Comparison of ENCODE assay signal across 23 cellular contexts in genomic region chr9:130947618-130948140, GRCh38. TPM values are rescaled to one million over a fixed set of nuclear protein-coding genes. Genes with fewer than 3 reads are reported as not detected.
"Had no signal": no experiment of that assay in that cellular context is flagged by ENCODE, and none has a peak within 500 bp of the region (broad histone marks: within the 10 kb centered on the region; RNA-seq: fewer than 3 reads in every experiment).

No MANE protein-coding gene starts in this region.

- H3K27ac Mint-ChIP-seq: activated CD4-positive, alpha-beta T cell treated with anti-CD3 and anti-CD28 coated beads, Interleukin-2, amount 10 ng/mL, durations not matched to agents 7 days and 5 days; activated naive CD4-positive, alpha-beta T cell treated with anti-CD3 and anti-CD28 coated beads, Interleukin-2, amount 10 ng/mL, durations not matched to agents 7 days and 5 days; activated naive CD8-positive, alpha-beta T cell treated with anti-CD3 and anti-CD28 coated beads for 36 hours; activated T-helper 17 cell treated with anti-CD3 and anti-CD28 coated beads, Interleukin-2, amount 50 U/mL, for 72 hours had no signal

- H3K4me3 ChIP-seq: SJCRH30 had no signal

- H3K36me3 Mint-ChIP-seq: activated naive CD4-positive, alpha-beta T cell treated with anti-CD3 and anti-CD28 coated beads, Interleukin-2, amount 10 ng/mL, durations not matched to agents 7 days and 5 days; activated naive CD8-positive, alpha-beta T cell treated with anti-CD3 and anti-CD28 coated beads for 36 hours had no signal

- ATAC-seq: activated T-helper 17 cell treated with anti-CD3 and anti-CD28 coated beads, Interleukin-2, amount 50 U/mL, for 72 hours had no signal

- H3K9me3 Mint-ChIP-seq: activated CD4-positive, alpha-beta memory T cell treated with anti-CD3 and anti-CD28 coated beads, Interleukin-2, amount 10 ng/mL, durations not matched to agents 7 days and 5 days; activated T-helper 17 cell treated with anti-CD3 and anti-CD28 coated beads, Interleukin-2, amount 50 U/mL, for 72 hours had no signal

- H3K27me3 ChIP-seq: SJCRH30 had no signal

- H3K4me1 Mint-ChIP-seq: activated CD4-positive, alpha-beta T cell treated with anti-CD3 and anti-CD28 coated beads, Interleukin-2, amount 10 ng/mL, durations not matched to agents 7 days and 5 days; activated naive CD8-positive, alpha-beta T cell treated with anti-CD3 and anti-CD28 coated beads for 36 hours; activated T-helper 17 cell treated with anti-CD3 and anti-CD28 coated beads, Interleukin-2, amount 50 U/mL, for 72 hours had no signal

- H3K9me3 ChIP-seq: SK-N-SH had no signal

- H3K36me3 ChIP-seq: brain microvascular endothelial cell, SJCRH30 had no signal

- H3K27ac ChIP-seq: brain microvascular endothelial cell, SJCRH30, VCaP had no signal

- DNase-seq: activated CD4-positive, alpha-beta memory T cell treated with anti-CD3 and anti-CD28 coated beads, Interleukin-2, amount 10 ng/mL, durations not matched to agents 7 days and 5 days; activated CD4-positive, alpha-beta T cell treated with anti-CD3 and anti-CD28 coated beads, Interleukin-2, amount 10 ng/mL, durations not matched to agents 7 days and 5 days; activated CD4-positive, CD25-positive, alpha-beta regulatory T cell; activated gamma-delta T cell treated with Interleukin-2 at 50 U/mL for 16 hours; activated naive CD4-positive, alpha-beta T cell treated with anti-CD3 and anti-CD28 coated beads, Interleukin-2, amount 10 ng/mL, durations not matched to agents 7 days and 5 days; activated naive CD8-positive, alpha-beta T cell treated with anti-CD3 and anti-CD28 coated beads for 36 hours; activated T-cell treated with anti-CD3 and anti-CD28 coated beads for 4 hours; activated T-cell treated with anti-CD3 and anti-CD28 coated beads, Interleukin-2, amount 50 U/mL, for 48 hours; brain microvascular endothelial cell; MM.1S; NCI-H1105 treated with DMSO at 0.1 percent for 48 hours; NCI-H1436 treated with DMSO at 0.1 percent for 48 hours; NCI-H187; Right ventricle myocardium superior; SK-N-SH; T-helper 1 cell had no signal

- H3K4me3 Mint-ChIP-seq: activated CD4-positive, alpha-beta memory T cell treated with anti-CD3 and anti-CD28 coated beads, Interleukin-2, amount 10 ng/mL, durations not matched to agents 7 days and 5 days; activated CD4-positive, alpha-beta T cell treated with anti-CD3 and anti-CD28 coated beads, Interleukin-2, amount 10 ng/mL, durations not matched to agents 7 days and 5 days; activated naive CD4-positive, alpha-beta T cell treated with anti-CD3 and anti-CD28 coated beads, Interleukin-2, amount 10 ng/mL, durations not matched to agents 7 days and 5 days; activated naive CD8-positive, alpha-beta T cell treated with anti-CD3 and anti-CD28 coated beads for 36 hours; activated T-helper 17 cell treated with anti-CD3 and anti-CD28 coated beads, Interleukin-2, amount 50 U/mL, for 72 hours had no signal

RNA-seq across cellular contexts. Expression of gene FIBCD1, which starts 8.6 kb away (rescaled TPM):
- total RNA-seq: activated CD4-positive, alpha-beta memory T cell treated with anti-CD3 and anti-CD28 coated beads, Interleukin-2, amount 10 ng/mL, durations not matched to agents 7 days and 5 days; activated CD4-positive, alpha-beta T cell treated with anti-CD3 and anti-CD28 coated beads, Interleukin-2, amount 10 ng/mL, durations not matched to agents 7 days and 5 days; activated CD8-positive, alpha-beta memory T cell treated with anti-CD3 and anti-CD28 coated beads for 36 hours; activated naive CD8-positive, alpha-beta T cell treated with anti-CD3 and anti-CD28 coated beads for 36 hours; activated T-helper 17 cell treated with anti-CD3 and anti-CD28 coated beads, Interleukin-2, amount 50 U/mL, for 72 hours; T-helper 2 cell treated with Interferon-gamma antibody and Interleukin-4, amounts not matched to agents 100 ng/mL and 5 ng/mL, for 36 hours had no signal

RNA-seq across cellular contexts. Expression of gene QRFP, which starts 51.1 kb away (rescaled TPM):
- total RNA-seq: activated CD4-positive, alpha-beta memory T cell treated with anti-CD3 and anti-CD28 coated beads, Interleukin-2, amount 10 ng/mL, durations not matched to agents 7 days and 5 days; activated CD4-positive, alpha-beta T cell treated with anti-CD3 and anti-CD28 coated beads, Interleukin-2, amount 10 ng/mL, durations not matched to agents 7 days and 5 days; activated CD8-positive, alpha-beta memory T cell treated with anti-CD3 and anti-CD28 coated beads for 36 hours; activated naive CD8-positive, alpha-beta T cell treated with anti-CD3 and anti-CD28 coated beads for 36 hours; activated T-helper 17 cell treated with anti-CD3 and anti-CD28 coated beads, Interleukin-2, amount 50 U/mL, for 72 hours; cardiac septum; Right ventricle myocardium superior; RPMI7951; SJCRH30; T-helper 2 cell treated with Interferon-gamma antibody and Interleukin-4, amounts not matched to agents 100 ng/mL and 5 ng/mL, for 36 hours had no signal
